Comparison of ENCODE assay signal across 20 cellular contexts in the genomic region with DNA sequence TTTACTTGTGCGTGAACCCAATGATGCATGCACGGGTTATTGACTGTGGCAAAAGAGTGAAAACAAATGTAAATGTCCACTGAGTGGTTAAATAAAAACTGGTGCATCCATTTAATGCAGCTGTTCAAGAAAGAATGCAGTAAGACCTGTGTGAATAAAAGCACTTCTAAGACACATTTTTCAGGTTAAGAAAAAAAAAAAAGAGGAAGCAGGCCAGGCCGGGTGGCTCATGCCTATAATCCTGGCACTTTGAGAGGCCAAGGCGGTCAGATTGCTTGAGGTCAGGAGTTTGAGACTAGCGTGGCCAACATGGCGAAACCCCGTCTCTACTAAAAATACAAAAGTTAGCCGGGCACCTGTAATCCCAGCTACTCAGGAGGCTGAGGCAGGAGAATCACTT. TPM values are rescaled to one million over a fixed set of nuclear protein-coding genes. Genes with fewer than 3 reads are reported as not detected.
"Had no signal": no experiment of that assay in that cellular context is flagged by ENCODE, and none has a peak within 500 bp of the region (broad histone marks: within the 10 kb centered on the region; RNA-seq: fewer than 3 reads in every experiment).

No MANE protein-coding gene starts in this region.

- H3K36me3 ChIP-seq: esophagus muscularis mucosa, gastroesophageal sphincter, heart left ventricle, left lung, pancreas, spleen, uterus had no signal

- DNase-seq: activated B cell treated with CpG ODN at 0.5 μM for 24 hours; activated CD4-positive, alpha-beta memory T cell treated with anti-CD3 and anti-CD28 coated beads for 36 hours; activated CD4-positive, alpha-beta T cell treated with anti-CD3 and anti-CD28 coated beads for 4 hours; activated naive CD8-positive, alpha-beta T cell treated with anti-CD3 and anti-CD28 coated beads for 36 hours; activated T-cell treated with anti-CD3 and anti-CD28 coated beads for 4 hours; amniotic stem cell; effector CD8-positive, alpha-beta T cell; heart left ventricle; kidney; left lung; mammary epithelial cell; pancreas; stimulated activated naive CD4-positive, alpha-beta T cell; T-helper 17 cell; uterus had no signal

- H3K27me3 Mint-ChIP-seq: activated CD4-positive, alpha-beta memory T cell treated with anti-CD3 and anti-CD28 coated beads for 36 hours; activated naive CD8-positive, alpha-beta T cell treated with anti-CD3 and anti-CD28 coated beads for 36 hours; T-helper 17 cell had no signal

- H3K27ac Mint-ChIP-seq: activated B cell treated with CpG ODN at 0.5 μM for 24 hours; activated CD4-positive, alpha-beta memory T cell treated with anti-CD3 and anti-CD28 coated beads for 36 hours; activated naive CD8-positive, alpha-beta T cell treated with anti-CD3 and anti-CD28 coated beads for 36 hours; dendritic cell treated with granulocyte-macrophage colony-stimulating factor and Interleukin-4, amounts not matched to agents 40 ng/mL and 50 ng/mL, for 4 days; T-helper 17 cell had no signal

- H3K9me3 ChIP-seq: esophagus muscularis mucosa, gastroesophageal sphincter, heart left ventricle, left lung, pancreas, spleen, uterus had no signal

- H3K4me1 ChIP-seq: esophagus muscularis mucosa, gastroesophageal sphincter, heart left ventricle, left lung, pancreas, spleen, uterus had no signal

- H3K4me3 ChIP-seq: esophagus muscularis mucosa, gastroesophageal sphincter, heart left ventricle, left lung, pancreas, spleen, uterus had no signal

- H3K9me3 Mint-ChIP-seq: activated B cell treated with CpG ODN at 0.5 μM for 24 hours; activated CD4-positive, alpha-beta memory T cell treated with anti-CD3 and anti-CD28 coated beads for 36 hours; activated naive CD8-positive, alpha-beta T cell treated with anti-CD3 and anti-CD28 coated beads for 36 hours; dendritic cell treated with granulocyte-macrophage colony-stimulating factor and Interleukin-4, amounts not matched to agents 40 ng/mL and 50 ng/mL, for 4 days had no signal

- ATAC-seq: gastroesophageal sphincter, heart left ventricle, left lung, pancreas, T-helper 17 cell had no signal

- H3K4me1 Mint-ChIP-seq: activated B cell treated with CpG ODN at 0.5 μM for 24 hours; activated naive CD8-positive, alpha-beta T cell treated with anti-CD3 and anti-CD28 coated beads for 36 hours; T-helper 17 cell had no signal

- H3K27ac ChIP-seq: esophagus muscularis mucosa, gastroesophageal sphincter, heart left ventricle, left lung, pancreas, spleen, uterus had no signal

- FAIRE-seq: endothelial cell of umbilical vein, kidney, pancreas had no signal

- H3K27me3 ChIP-seq: esophagus muscularis mucosa, gastroesophageal sphincter, heart left ventricle, left lung, pancreas, spleen, uterus had no signal

- H3K36me3 Mint-ChIP-seq: activated CD4-positive, alpha-beta memory T cell treated with anti-CD3 and anti-CD28 coated beads for 36 hours; activated naive CD8-positive, alpha-beta T cell treated with anti-CD3 and anti-CD28 coated beads for 36 hours had no signal

- H3K4me3 Mint-ChIP-seq: activated B cell treated with CpG ODN at 0.5 μM for 24 hours; activated CD4-positive, alpha-beta memory T cell treated with anti-CD3 and anti-CD28 coated beads for 36 hours; activated naive CD8-positive, alpha-beta T cell treated with anti-CD3 and anti-CD28 coated beads for 36 hours; dendritic cell treated with granulocyte-macrophage colony-stimulating factor and Interleukin-4, amounts not matched to agents 40 ng/mL and 50 ng/mL, for 4 days; T-helper 17 cell had no signal

RNA-seq across cellular contexts. Expression of a gene that starts 11.8 kb away (rescaled TPM):
- total RNA-seq: activated B cell treated with CpG ODN at 0.5 μM for 24 hours; activated CD4-positive, alpha-beta memory T cell treated with anti-CD3 and anti-CD28 coated beads for 36 hours; activated naive CD8-positive, alpha-beta T cell treated with anti-CD3 and anti-CD28 coated beads for 36 hours; endothelial cell of umbilical vein; heart left ventricle; kidney; spleen; T-helper 17 cell; uterus had no signal
- polyA plus RNA-seq: endothelial cell of umbilical vein, heart left ventricle had no signal
